ENCODE assay signal across 21 cellular contexts in genomic region chr15:40465939-40466338, GRCh38. TPM values are rescaled to one million over a fixed set of nuclear protein-coding genes. Genes with fewer than 3 reads are reported as not detected.
DNase-seq lines count a peak whose midpoint lies in the region; ATAC-seq, FAIRE-seq and TF ChIP-seq lines count a peak whose summit lies in the region.
"Had no signal": no experiment of that assay in that cellular context is flagged by ENCODE, and none has a peak within 500 bp of the region (broad histone marks: within the 10 kb centered on the region; RNA-seq: fewer than 3 reads in every experiment).

No MANE protein-coding gene starts in this region.

- TF ChIP-seq EP300 in K562 (IDR thresholded peaks at IDR 0.05; ENCODE audit: low read length) = no peak

- TF ChIP-seq RAD21 in K562 (CRISPR knock-in tag; conservative IDR thresholded peaks at IDR 0.05 in 1 of 2, IDR thresholded peaks at IDR 0.05 in 1 of 2) = no peak

- peak overlapping the region in 1 of 2 experiments; percentile 79; a peak in 2 of 4 replicates for H3K9ac ChIP-seq in K562 (ENCODE audit: insufficient read depth in 1 of 2, low read depth in 2 of 2, low read length in 2 of 2)
- H3K9ac ChIP-seq: KMS-11 had no signal

- no peak overlapping the region for H3K4me2 ChIP-seq in K562 (ENCODE audit: insufficient read depth, low read length)
- no peak overlapping the region for H3K4me2 ChIP-seq in osteoblast (ENCODE audit: insufficient read depth, low read length)
- H3K4me2 ChIP-seq: KMS-11 had no signal

- H4K20me1 ChIP-seq in K562 (replicated peaks; ENCODE audit: control insufficient read depth, insufficient read depth, low read length) = no peaks in the 10 kb centered on the region; the same call in 1 of the 2 replicates
- H4K20me1 ChIP-seq in osteoblast (ENCODE audit: insufficient read depth, low read length) = peaks cover 7% of the 10 kb centered on the region

- H3K36me3 ChIP-seq in K562 (ENCODE audit: control insufficient read depth, insufficient read depth, low read length) = peaks cover 68% of the 10 kb centered on the region
- H3K36me3 ChIP-seq in osteoblast (ENCODE audit: insufficient read depth, low read length) = peaks cover 30% of the 10 kb centered on the region

- no TSS peak for BruUV-seq in K562 (replicated peaks; lab: Mats Ljungman, UMichigan)

- no peak overlapping the region for H3K4me3 ChIP-seq in K562
- H3K4me3 ChIP-seq in osteoblast (ENCODE audit: insufficient read depth, low read length) = no peak overlapping the region
- H3K4me3 ChIP-seq: Peyer's patch had no signal

- no peak overlapping the region; the same call in 2 of the 3 replicates for H3K27ac ChIP-seq in K562 (ENCODE audit: extremely low read depth, low read depth, low read length)
- no peak overlapping the region for H3K27ac ChIP-seq in osteoblast (ENCODE audit: low read depth, low read length)
- H3K27ac ChIP-seq: 22Rv1, C4-2B, KMS-11, Peyer's patch had no signal

- TF ChIP-seq POLR2A in K562 (conservative IDR thresholded peaks at IDR 0.05) = no peak

- H3K79me2 ChIP-seq in K562 (ENCODE audit: control insufficient read depth, insufficient read depth, low read length) (no peaks in the 10 kb centered on the region), osteoblast (ENCODE audit: insufficient read depth, low read length) (no peaks in the 10 kb centered on the region)

- no peaks in the 10 kb centered on the region for H3K9me1 ChIP-seq in K562 (ENCODE audit: control insufficient read depth, insufficient read depth, low read length)

- ATAC-seq in activated CD8-positive, alpha-beta T cell treated with anti-CD3 and anti-CD28 coated beads for 36 hours = no peak
- no peak for ATAC-seq in activated CD8-positive, alpha-beta T cell treated with anti-CD3 and anti-CD28 coated beads, Interleukin-2, amount 10 ng/mL, durations not matched to agents 7 days and 5 days
- ATAC-seq in K562 = no peak
- no peak for ATAC-seq in activated naive CD8-positive, alpha-beta T cell treated with anti-CD3 and anti-CD28 coated beads, Interleukin-2, amount 50 U/mL, for 24 hours
- ATAC-seq: HCT116 had no signal

- no peak overlapping the region for H3K4me3 Mint-ChIP-seq in activated CD8-positive, alpha-beta T cell treated with anti-CD3 and anti-CD28 coated beads for 36 hours
- no peak overlapping the region for H3K4me3 Mint-ChIP-seq in activated CD8-positive, alpha-beta T cell treated with anti-CD3 and anti-CD28 coated beads, Interleukin-2, amount 10 ng/mL, durations not matched to agents 7 days and 5 days
- H3K4me3 Mint-ChIP-seq in activated naive CD8-positive, alpha-beta T cell treated with anti-CD3 and anti-CD28 coated beads, Interleukin-2, amount 50 U/mL, for 24 hours = no peak overlapping the region
- H3K4me3 Mint-ChIP-seq: B cell had no signal

- no peaks in the 10 kb centered on the region for H3K27me3 ChIP-seq in K562 (ENCODE audit: control insufficient read depth in 2 of 2, insufficient read depth in 2 of 2, low read length in 2 of 2)
- no peaks in the 10 kb centered on the region for H3K27me3 ChIP-seq in osteoblast (ENCODE audit: insufficient read depth, low read length)
- H3K27me3 ChIP-seq: Peyer's patch had no signal

- H3K9me3 ChIP-seq in K562 (replicated peaks; ENCODE audit: control insufficient read depth, insufficient read depth, low read depth, low read length) (no peaks in the 10 kb centered on the region), osteoblast (ENCODE audit: low read depth, low read length) (no peaks in the 10 kb centered on the region)
- H3K9me3 ChIP-seq: Peyer's patch had no signal

- H2AFZ ChIP-seq in K562 (ENCODE audit: low read depth, low read length) (no peak overlapping the region), osteoblast (ENCODE audit: low read length) (no peak overlapping the region)

- H3K9me3 Mint-ChIP-seq in activated CD8-positive, alpha-beta T cell treated with anti-CD3 and anti-CD28 coated beads for 36 hours = no peaks in the 10 kb centered on the region
- H3K9me3 Mint-ChIP-seq in activated CD8-positive, alpha-beta T cell treated with anti-CD3 and anti-CD28 coated beads, Interleukin-2, amount 10 ng/mL, durations not matched to agents 7 days and 5 days (ENCODE audit: insufficient read depth) = no peaks in the 10 kb centered on the region
- H3K9me3 Mint-ChIP-seq in activated naive CD8-positive, alpha-beta T cell treated with anti-CD3 and anti-CD28 coated beads, Interleukin-2, amount 50 U/mL, for 24 hours = no peaks in the 10 kb centered on the region

- H3K4me1 ChIP-seq in K562 (replicated peaks in 1 of 2; ENCODE audit: control insufficient read depth in 2 of 2, insufficient read depth in 2 of 2, low read length in 2 of 2) (peaks cover 30 to 37% of the 10 kb centered on the region in 2 experiments), osteoblast (ENCODE audit: insufficient read depth, low read length) (peaks cover 12% of the 10 kb centered on the region)

- POLR2A ChIA-PET in activated CD8-positive, alpha-beta T cell treated with anti-CD3 and anti-CD28 coated beads for 36 hours (lab: Charles Lee) = interaction anchor here (0.7 to 1.5 kb wide), 4 partner anchors 9 to 26 kb away, joined by 3 to 5 read pairs (median 4); no protein-coding TSS in a partner anchor
- POLR2A ChIA-PET in activated CD8-positive, alpha-beta T cell treated with anti-CD3 and anti-CD28 coated beads, Interleukin-2, amount 10 ng/mL, durations not matched to agents 7 days and 5 days (lab: Charles Lee) = no interaction called here
- POLR2A ChIA-PET in K562 (lab: Yijun Ruan, JAX) = interaction anchor here (0.7 to 1.0 kb wide), 2 partner anchors 10 to 14 kb away, joined by 3 read pairs; no protein-coding TSS in a partner anchor

- in situ Hi-C loops in K562 (cut with MboI) = no loop called here

- CTCF ChIA-PET in activated CD8-positive, alpha-beta T cell treated with anti-CD3 and anti-CD28 coated beads for 36 hours (lab: Charles Lee) = interaction anchor here (1.6 kb wide), 1 partner anchor 12 kb away, joined by 5 read pairs; no protein-coding TSS in a partner anchor
- CTCF ChIA-PET in activated CD8-positive, alpha-beta T cell treated with anti-CD3 and anti-CD28 coated beads, Interleukin-2, amount 10 ng/mL, durations not matched to agents 7 days and 5 days (lab: Charles Lee) = interaction anchor here (0.8 to 1.0 kb wide), 2 partner anchors 25 to 41 kb away, joined by 3 read pairs; partner anchors contain the start of gene BAHD1
- CTCF ChIA-PET in K562 (lab: Yijun Ruan, JAX; ENCODE audit: low intra/inter-chr PET ratio) = interaction anchor here (0.6 kb wide), 1 partner anchor 53 kb away, joined by 3 read pairs; no protein-coding TSS in a partner anchor

- WGBS in K562 (ENCODE audit: insufficient coverage, low coverage, missing lambda C conversion rate) = 91% methylated on average over 9 of the region's 10 CpGs

- DNase-seq in activated CD8-positive, alpha-beta T cell treated with anti-CD3 and anti-CD28 coated beads for 36 hours = no peak
- DNase-seq in activated CD8-positive, alpha-beta T cell treated with anti-CD3 and anti-CD28 coated beads, Interleukin-2, amount 10 ng/mL, durations not matched to agents 7 days and 5 days = no peak
- DNase-seq in K562 (ENCODE audit: extremely low read depth in 1 of 4, low spot score in 3 of 4) = no peak
- DNase-seq in osteoblast (ENCODE audit: insufficient read length, low spot score, missing footprints) = peak; percentile 67
- no peak for DNase-seq in activated naive CD8-positive, alpha-beta T cell treated with anti-CD3 and anti-CD28 coated beads, Interleukin-2, amount 50 U/mL, for 24 hours
- no peak for DNase-seq in OCI-M2 (lab: John Stamatoyannopoulos, UW; ENCODE audit: unreplicated experiment)
- no peak for DNase-seq in UCSD-AML1 (lab: John Stamatoyannopoulos, UW; ENCODE audit: unreplicated experiment)
- DNase-seq: Calu3, DMS79 treated with DMSO at 0.1 percent for 48 hours, GF-D8, MM.1S, NCI-H2029, NCI-H69, SIG-M5 had no signal

- intact Hi-C loops in activated CD8-positive, alpha-beta T cell treated with anti-CD3 and anti-CD28 coated beads for 36 hours (cut with micrococcal nuclease) = no loop called here
- intact Hi-C loops in K562 (cut with micrococcal nuclease) = no loop called here

- no peaks in the 10 kb centered on the region for H3K27me3 Mint-ChIP-seq in activated CD8-positive, alpha-beta T cell treated with anti-CD3 and anti-CD28 coated beads for 36 hours
- no peaks in the 10 kb centered on the region for H3K27me3 Mint-ChIP-seq in activated CD8-positive, alpha-beta T cell treated with anti-CD3 and anti-CD28 coated beads, Interleukin-2, amount 10 ng/mL, durations not matched to agents 7 days and 5 days (ENCODE audit: low read depth)
- no peaks in the 10 kb centered on the region for H3K27me3 Mint-ChIP-seq in activated naive CD8-positive, alpha-beta T cell treated with anti-CD3 and anti-CD28 coated beads, Interleukin-2, amount 50 U/mL, for 24 hours
- H3K27me3 Mint-ChIP-seq: B cell had no signal

- peaks cover 29% of the 10 kb centered on the region for H3K4me1 Mint-ChIP-seq in activated CD8-positive, alpha-beta T cell treated with anti-CD3 and anti-CD28 coated beads for 36 hours (ENCODE audit: low read depth)
- peaks cover 13% of the 10 kb centered on the region for H3K4me1 Mint-ChIP-seq in activated CD8-positive, alpha-beta T cell treated with anti-CD3 and anti-CD28 coated beads, Interleukin-2, amount 10 ng/mL, durations not matched to agents 7 days and 5 days (ENCODE audit: low read depth)
- peaks cover 18% of the 10 kb centered on the region for H3K4me1 Mint-ChIP-seq in activated naive CD8-positive, alpha-beta T cell treated with anti-CD3 and anti-CD28 coated beads, Interleukin-2, amount 50 U/mL, for 24 hours
- H3K4me1 Mint-ChIP-seq: B cell had no signal

- peaks cover 13% of the 10 kb centered on the region for H3K36me3 Mint-ChIP-seq in activated CD8-positive, alpha-beta T cell treated with anti-CD3 and anti-CD28 coated beads for 36 hours (ENCODE audit: low read depth)
- H3K36me3 Mint-ChIP-seq in activated CD8-positive, alpha-beta T cell treated with anti-CD3 and anti-CD28 coated beads, Interleukin-2, amount 10 ng/mL, durations not matched to agents 7 days and 5 days (ENCODE audit: low read depth) = peaks cover 31% of the 10 kb centered on the region
- peaks cover 6% of the 10 kb centered on the region for H3K36me3 Mint-ChIP-seq in activated naive CD8-positive, alpha-beta T cell treated with anti-CD3 and anti-CD28 coated beads, Interleukin-2, amount 50 U/mL, for 24 hours (ENCODE audit: low read depth)

- FAIRE-seq in K562 (lab: Jason Lieb, UNC) = no peak
- FAIRE-seq: GM12892 had no signal

- TF ChIP-seq CTCF in activated CD8-positive, alpha-beta T cell treated with anti-CD3 and anti-CD28 coated beads for 36 hours (IDR thresholded peaks at IDR 0.05) = no peak
- no peak for TF ChIP-seq CTCF in K562 (IDR thresholded peaks at IDR 0.05 in 2 of 3, conservative IDR thresholded peaks at IDR 0.05 in 1 of 3; ENCODE audit: insufficient read depth in 2 of 3, low read depth in 1 of 3, low read length in 3 of 3)
- no peak for TF ChIP-seq CTCF in osteoblast (IDR thresholded peaks at IDR 0.05; ENCODE audit: extremely low read depth, low read depth, low read length)

- H3K27ac Mint-ChIP-seq in activated CD8-positive, alpha-beta T cell treated with anti-CD3 and anti-CD28 coated beads for 36 hours = peak overlapping the region; percentile 25
- no peak overlapping the region for H3K27ac Mint-ChIP-seq in activated CD8-positive, alpha-beta T cell treated with anti-CD3 and anti-CD28 coated beads, Interleukin-2, amount 10 ng/mL, durations not matched to agents 7 days and 5 days
- no peak overlapping the region for H3K27ac Mint-ChIP-seq in activated naive CD8-positive, alpha-beta T cell treated with anti-CD3 and anti-CD28 coated beads, Interleukin-2, amount 50 U/mL, for 24 hours
- H3K27ac Mint-ChIP-seq: B cell had no signal

RNA-seq across cellular contexts. Expression of gene CHST14, which starts 4.8 kb away (rescaled TPM):
- total RNA-seq in activated CD8-positive, alpha-beta T cell treated with anti-CD3 and anti-CD28 coated beads for 36 hours = 1 to 10 TPM; 4.3 to 5.1 TPM
- 10 to 100 TPM; 12.1 to 12.6 TPM for total RNA-seq in activated CD8-positive, alpha-beta T cell treated with anti-CD3 and anti-CD28 coated beads, Interleukin-2, amount 10 ng/mL, durations not matched to agents 7 days and 5 days
- 4.2 and 14.3 TPM in 2 replicates for total RNA-seq in K562 (2011; cell fraction: chromatin; rRNA removed; ENCODE audit: low replicate concordance)
- 18.7 and 22.0 TPM in 2 replicates for total RNA-seq in K562 (2011; cell fraction: nucleolus; rRNA removed)
- total RNA-seq in K562 (2011; cell fraction: nucleoplasm; rRNA removed) = 17.9 and 21.1 TPM in 2 replicates
- total RNA-seq in K562 (2014; rRNA removed) = 4.0 and 5.6 TPM in 2 replicates
- 2.3 and 2.5 TPM in 2 replicates for total RNA-seq in K562 (2014; rRNA removed; fragmentation: Illumina TruSeq; extraction: Trizol)
- total RNA-seq in K562 (2015; rRNA removed; fragmentation: Illumina TruSeq; extraction: Trizol) = 4.6 TPM in 2 replicates
- 11.2 and 12.1 TPM in 2 replicates for total RNA-seq in K562 (2021)
- 4.5 and 6.4 TPM in 2 replicates for polyA plus RNA-seq in K562 (2011; rRNA removed)
- polyA plus RNA-seq in K562 (2011; cell fraction: cytosol; rRNA removed) = 6.6 and 8.1 TPM in 2 replicates
- polyA plus RNA-seq in K562 (2011; cell fraction: nucleus; rRNA removed) = 4.8 and 5.2 TPM in 2 replicates
- 12.0 and 17.1 TPM in 2 replicates for polyA plus RNA-seq in K562 (2012)
- polyA plus RNA-seq in K562 (2014; fragmentation: Illumina TruSeq; extraction: Trizol) = 6.3 and 7.5 TPM in 2 replicates
- 1 to 10 TPM; 1.6 to 2.3 TPM for polyA plus RNA-seq in K562 (2014; fragmentation: Nextera tagmentation; extraction: Ambion mirVana)
- 3.9 and 4.8 TPM in 2 replicates for polyA plus RNA-seq in K562 (2014; rRNA removed)
- polyA minus RNA-seq in K562 (2011; rRNA and poly(A)+ RNA removed) = 3.1 TPM in 2 replicates
- polyA minus RNA-seq in K562 (2011; cell fraction: cytosol; rRNA and poly(A)+ RNA removed) = 6.2 and 11.7 TPM in 2 replicates
- polyA minus RNA-seq in K562 (2011; cell fraction: nucleus; rRNA and poly(A)+ RNA removed) = 2.7 and 3.8 TPM in 2 replicates
- 13.4 and 13.6 TPM in 2 replicates for total RNA-seq in osteoblast

RNA-seq across cellular contexts. Expression of gene BAHD1, which starts 25.2 kb away (rescaled TPM):
- total RNA-seq in activated CD8-positive, alpha-beta T cell treated with anti-CD3 and anti-CD28 coated beads for 36 hours = 10 to 100 TPM; 14.7 to 17.6 TPM
- total RNA-seq in activated CD8-positive, alpha-beta T cell treated with anti-CD3 and anti-CD28 coated beads, Interleukin-2, amount 10 ng/mL, durations not matched to agents 7 days and 5 days = 10 to 100 TPM; 25.7 to 26.3 TPM
- 30.6 and 63.4 TPM in 2 replicates for total RNA-seq in K562 (2011; cell fraction: chromatin; rRNA removed; ENCODE audit: low replicate concordance)
- 33.2 and 38.7 TPM in 2 replicates for total RNA-seq in K562 (2011; cell fraction: nucleolus; rRNA removed)
- 31.7 and 43.1 TPM in 2 replicates for total RNA-seq in K562 (2011; cell fraction: nucleoplasm; rRNA removed)
- total RNA-seq in K562 (2014; rRNA removed) (15.2 and 20.8 TPM in 2 replicates), K562 (2014; rRNA removed; fragmentation: Illumina TruSeq; extraction: Trizol) (9.7 and 10.3 TPM in 2 replicates), K562 (2015; rRNA removed; fragmentation: Illumina TruSeq; extraction: Trizol) (11.5 and 12.3 TPM in 2 replicates), K562 (2021) (33.6 and 38.5 TPM in 2 replicates), osteoblast (10.0 and 10.5 TPM in 2 replicates)
- polyA plus RNA-seq in K562 (2011; rRNA removed) (9.7 and 10.6 TPM in 2 replicates), K562 (2014; fragmentation: Illumina TruSeq; extraction: Trizol) (18.4 and 26.4 TPM in 2 replicates), K562 (2014; fragmentation: Nextera tagmentation; extraction: Ambion mirVana) (under 1 TPM; 0.55 to 0.80 TPM), K562 (2014; rRNA removed) (19.0 and 19.4 TPM in 2 replicates)
- 9.1 and 16.4 TPM in 2 replicates for polyA plus RNA-seq in K562 (2011; cell fraction: cytosol; rRNA removed)
- polyA plus RNA-seq in K562 (2011; cell fraction: nucleus; rRNA removed) = 27.1 and 43.2 TPM in 2 replicates
- polyA plus RNA-seq in K562 (2012) = 24.0 and 25.8 TPM in 2 replicates
- polyA minus RNA-seq in K562 (2011; rRNA and poly(A)+ RNA removed) = 7.1 and 10.0 TPM in 2 replicates
- 12.7 TPM in 2 replicates for polyA minus RNA-seq in K562 (2011; cell fraction: cytosol; rRNA and poly(A)+ RNA removed)
- 10.5 and 12.2 TPM in 2 replicates for polyA minus RNA-seq in K562 (2011; cell fraction: nucleus; rRNA and poly(A)+ RNA removed)
